10 cellular contexts compared by ENCODE assay signal in the genomic region with DNA sequence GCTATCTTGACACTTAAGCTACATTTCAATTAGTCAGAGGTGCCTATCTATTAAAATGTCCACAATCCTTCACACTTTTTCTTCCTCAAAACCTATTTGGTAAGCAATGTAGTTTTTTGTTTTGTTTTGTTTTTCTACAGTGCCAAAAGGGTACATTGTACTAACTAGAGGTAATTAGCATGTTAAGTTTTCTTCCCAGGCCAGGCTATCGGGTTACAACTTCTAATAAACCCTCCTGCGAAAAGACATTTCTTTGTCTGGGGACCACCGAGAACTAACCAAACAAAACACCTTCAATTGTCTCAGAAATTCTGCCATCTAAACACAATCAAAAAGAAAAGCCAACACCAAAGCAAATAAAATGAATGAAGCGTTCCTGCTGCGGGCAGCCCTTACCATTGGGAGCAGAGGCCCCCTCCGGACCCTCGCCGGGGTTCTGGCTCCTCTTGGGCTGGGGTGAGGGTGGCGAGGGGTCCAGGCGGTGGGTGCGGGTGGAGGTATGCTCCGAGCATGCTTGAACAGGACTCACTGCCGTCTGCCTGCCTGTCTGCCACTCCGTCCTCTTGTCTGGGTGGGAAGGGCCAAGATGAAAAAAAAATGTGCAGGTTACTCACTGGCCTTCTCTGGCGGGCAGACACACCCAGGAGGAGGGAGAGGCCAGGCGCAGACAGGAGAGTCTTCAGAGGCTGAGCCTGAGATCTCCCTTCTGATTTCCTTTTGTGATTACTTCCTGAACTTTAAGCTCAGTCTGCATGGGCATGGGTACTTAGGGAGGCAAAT.
A peak's percentile ranks its signal among the peaks of the same experiment; 100 is the strongest.
DNase-seq lines count a peak whose midpoint lies in the region; TF ChIP-seq lines count a peak whose summit lies in the region.
"Had no signal": no experiment of that assay in that cellular context is flagged by ENCODE, and none has a peak within 500 bp of the region (broad histone marks: within the 10 kb centered on the region; RNA-seq: fewer than 3 reads in every experiment).

No MANE protein-coding gene starts in this region.

- intact Hi-C loops in Caco-2 (cut with micrococcal nuclease; ENCODE audit: unreplicated experiment): loop anchor here (1.0 to 5.0 kb wide), 3 partner anchors 21 to 113 kb away; no protein-coding TSS in a partner anchor

- H3K4me1 Mint-ChIP-seq in Caco-2 (ENCODE audit: low read depth, unreplicated experiment) (peaks cover 24% of the 10 kb centered on the region), brain (peaks cover 19% of the 10 kb centered on the region), immature natural killer cell (no peaks in the 10 kb centered on the region), osteocyte (ENCODE audit: unreplicated experiment) (no peaks in the 10 kb centered on the region)

- H3K4me3 Mint-ChIP-seq in Caco-2 (ENCODE audit: unreplicated experiment) (peak overlapping the region; percentile 77), brain (peak overlapping the region; percentile 43 to 81 (median 64)), immature natural killer cell (no peak overlapping the region), osteocyte (ENCODE audit: unreplicated experiment) (no peak overlapping the region)

- H3K9me3 Mint-ChIP-seq in Caco-2 (ENCODE audit: unreplicated experiment): no peaks in the 10 kb centered on the region
- peaks cover 4 to 12% (median 9%) of the 10 kb centered on the region in 5 experiments for H3K9me3 Mint-ChIP-seq in brain
- no peaks in the 10 kb centered on the region for H3K9me3 Mint-ChIP-seq in immature natural killer cell
- H3K9me3 Mint-ChIP-seq in osteocyte (ENCODE audit: unreplicated experiment): no peaks in the 10 kb centered on the region

- H3K36me3 ChIP-seq in Caco-2 (ENCODE audit: control insufficient read depth, insufficient read depth, low read length): no peaks in the 10 kb centered on the region
- H3K36me3 ChIP-seq: BLaER1 had no signal

- CTCF ChIA-PET in Caco-2 (lab: Charles Lee): no interaction called here

- no peaks in the 10 kb centered on the region for H3K27me3 ChIP-seq in Caco-2 (replicated peaks; ENCODE audit: control insufficient read depth, insufficient read depth, low read length)
- H3K27me3 ChIP-seq: BLaER1 had no signal

- H3K27ac Mint-ChIP-seq in Caco-2 (ENCODE audit: unreplicated experiment) (peak overlapping the region; percentile 4), brain (peak overlapping the region; percentile 8 to 82 (median 54)), immature natural killer cell (no peak overlapping the region), osteocyte (ENCODE audit: unreplicated experiment) (no peak overlapping the region)

- H3K27me3 Mint-ChIP-seq in Caco-2 (ENCODE audit: insufficient read depth, unreplicated experiment) (no peaks in the 10 kb centered on the region), brain (peaks cover 3% of the 10 kb centered on the region), immature natural killer cell (ENCODE audit: low read depth in 3 of 3) (peaks cover 0 to 2% (median 0%) of the 10 kb centered on the region in 3 donors), osteocyte (ENCODE audit: unreplicated experiment) (peaks cover 17% of the 10 kb centered on the region)

- BruUV-seq in Caco-2 (replicated peaks; lab: Mats Ljungman, UMichigan): TSS peak; percentile 67

- POLR2A ChIA-PET in Caco-2 (lab: Charles Lee): no interaction called here

- H3K9me3 ChIP-seq in Caco-2: no peaks in the 10 kb centered on the region

- H3K36me3 Mint-ChIP-seq in Caco-2 (ENCODE audit: insufficient read depth, unreplicated experiment) (no peaks in the 10 kb centered on the region), brain (peaks cover 13% of the 10 kb centered on the region), immature natural killer cell (no peaks in the 10 kb centered on the region), osteocyte (ENCODE audit: unreplicated experiment) (no peaks in the 10 kb centered on the region)

- peak; percentile 73 to 80 for DNase-seq in Caco-2
- peak; percentile 22 to 76 for DNase-seq in NCI-H187 (lab: John Stamatoyannopoulos, UW)
- DNase-seq in mucosa of gallbladder (ENCODE audit: low spot score): peak; percentile 71
- no peak for DNase-seq in immature natural killer cell
- DNase-seq in activated T-cell treated with anti-CD3 and anti-CD28 coated beads, Interleukin-2, amount 50 U/mL, for 1 hour: no peak
- no peak for DNase-seq in osteocyte (ENCODE audit: extremely low spot score, unreplicated experiment)
- no peak for DNase-seq in NCI-H1092 treated with DMSO at 0.1 percent for 48 hours (lab: John Stamatoyannopoulos, UW)
- DNase-seq: KG1 had no signal

- peaks cover 27% of the 10 kb centered on the region for H3K4me1 ChIP-seq in Caco-2
- H3K4me1 ChIP-seq: BLaER1 had no signal

- peak overlapping the region; percentile 57 for H3K4me3 ChIP-seq in Caco-2 (ENCODE audit: low read depth, low read length)
- H3K4me3 ChIP-seq: BLaER1 had no signal

- TF ChIP-seq CTCF in Caco-2 (IDR thresholded peaks at IDR 0.05; ENCODE audit: insufficient read depth in 1 of 2, low read depth in 1 of 2, low read length in 1 of 2, severe bottlenecking in 1 of 2, unreplicated experiment in 1 of 2) (peak in 1 of 2 experiments; percentile 3), brain (conservative IDR thresholded peaks at IDR 0.05) (no peak), osteocyte (IDR thresholded peaks at IDR 0.05) (no peak)

Comparison
In these comparisons a context has a peak if more than half of its experiments do, and no peak if none do; other contexts are left out.
1. DNase-seq: peak in Caco-2 (2 of 2), NCI-H187 (2 of 2) and mucosa of gallbladder (single experiment); none in immature natural killer cell (0 of 3), activated T-cell treated with anti-CD3 and anti-CD28 coated beads, Interleukin-2, amount 50 U/mL, for 1 hour (single experiment), osteocyte (single experiment) and NCI-H1092 treated with DMSO at 0.1 percent for 48 hours (single experiment).
2. H3K27ac Mint-ChIP-seq: peak in Caco-2 (single experiment) and brain (5 of 5); none in immature natural killer cell (0 of 6) and osteocyte (single experiment).
3. H3K4me3 Mint-ChIP-seq: peak in Caco-2 (single experiment) and brain (5 of 5); none in immature natural killer cell (0 of 5) and osteocyte (single experiment).